21 cellular contexts compared by ENCODE assay signal in the genomic region with DNA sequence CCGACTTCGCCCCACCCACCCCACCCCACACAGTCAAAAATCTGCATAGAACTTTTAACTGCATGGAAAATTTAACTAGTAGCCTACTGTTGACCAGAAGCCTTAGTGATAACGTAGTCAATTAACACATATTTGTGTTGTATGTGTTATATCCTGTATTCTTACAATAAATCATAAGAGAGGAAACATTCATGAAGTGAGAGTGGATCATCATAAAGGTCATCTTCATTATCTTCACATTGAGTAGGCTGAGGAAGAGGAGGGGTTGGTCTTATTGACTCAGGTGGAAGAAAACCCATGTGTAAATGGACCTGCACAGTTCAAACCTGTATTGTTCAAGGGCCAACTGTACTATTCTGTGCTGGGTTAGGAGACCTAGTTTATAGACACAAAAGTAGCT. TPM values are rescaled to one million over a fixed set of nuclear protein-coding genes. Genes with fewer than 3 reads are reported as not detected.
DNase-seq lines count a peak whose midpoint lies in the region; ATAC-seq, FAIRE-seq and TF ChIP-seq lines count a peak whose summit lies in the region.
"Had no signal": no experiment of that assay in that cellular context is flagged by ENCODE, and none has a peak within 500 bp of the region (broad histone marks: within the 10 kb centered on the region; RNA-seq: fewer than 3 reads in every experiment).

No MANE protein-coding gene starts in this region.

- peaks cover 94% of the 10 kb centered on the region for H3K36me3 ChIP-seq in CD4-positive, CD25-positive, alpha-beta regulatory T cell (ENCODE audit: control insufficient read depth, insufficient read depth, low read length)

- ATAC-seq in activated CD8-positive, alpha-beta T cell treated with anti-CD3 and anti-CD28 coated beads for 36 hours = peak; percentile 73
- no peak for ATAC-seq in activated CD8-positive, alpha-beta T cell treated with anti-CD3 and anti-CD28 coated beads, Interleukin-2, amount 10 ng/mL, durations not matched to agents 7 days and 5 days
- ATAC-seq in CD4-positive, CD25-positive, alpha-beta regulatory T cell (ENCODE audit: low read depth in 2 of 2) = no peak
- ATAC-seq in effector memory CD8-positive, alpha-beta T cell (replicated peaks) = no peak

- H3K36me3 Mint-ChIP-seq in activated CD8-positive, alpha-beta T cell treated with anti-CD3 and anti-CD28 coated beads for 36 hours (ENCODE audit: low read depth) = peaks cover 63% of the 10 kb centered on the region
- H3K36me3 Mint-ChIP-seq in activated CD8-positive, alpha-beta T cell treated with anti-CD3 and anti-CD28 coated beads, Interleukin-2, amount 10 ng/mL, durations not matched to agents 7 days and 5 days (ENCODE audit: low read depth) = peaks cover 77% of the 10 kb centered on the region
- H3K36me3 Mint-ChIP-seq in CD4-positive, CD25-positive, alpha-beta regulatory T cell = peaks cover 62% of the 10 kb centered on the region
- H3K36me3 Mint-ChIP-seq in effector memory CD8-positive, alpha-beta T cell (ENCODE audit: insufficient read depth) = peaks cover 82% of the 10 kb centered on the region

- H3K9me3 Mint-ChIP-seq in activated CD8-positive, alpha-beta T cell treated with anti-CD3 and anti-CD28 coated beads for 36 hours = no peaks in the 10 kb centered on the region
- H3K9me3 Mint-ChIP-seq in activated CD8-positive, alpha-beta T cell treated with anti-CD3 and anti-CD28 coated beads, Interleukin-2, amount 10 ng/mL, durations not matched to agents 7 days and 5 days (ENCODE audit: insufficient read depth) = no peaks in the 10 kb centered on the region
- H3K9me3 Mint-ChIP-seq in CD4-positive, CD25-positive, alpha-beta regulatory T cell = no peaks in the 10 kb centered on the region
- no peaks in the 10 kb centered on the region for H3K9me3 Mint-ChIP-seq in effector memory CD8-positive, alpha-beta T cell

- no peak for DNase-seq in activated CD8-positive, alpha-beta T cell treated with anti-CD3 and anti-CD28 coated beads for 36 hours
- DNase-seq in activated CD8-positive, alpha-beta T cell treated with anti-CD3 and anti-CD28 coated beads, Interleukin-2, amount 10 ng/mL, durations not matched to agents 7 days and 5 days = no peak
- DNase-seq in CD4-positive, CD25-positive, alpha-beta regulatory T cell = no peak
- no peak for DNase-seq in H54 (ENCODE audit: insufficient read length, low spot score)
- no peak for DNase-seq in effector memory CD8-positive, alpha-beta T cell
- DNase-seq in NCI-H446 (lab: John Stamatoyannopoulos, UW) = no peak
- DNase-seq in anterior cingulate cortex (lab: John Stamatoyannopoulos, UW) = no peak
- no peak for DNase-seq in head of caudate nucleus
- DNase-seq: GOT3, Kasumi-1, MG63, NCI-H1048, NCI-H1436, NCI-H1930, NCI-H226, NCI-H526, PC-9 had no signal

- H3K4me3 ChIP-seq in CD4-positive, CD25-positive, alpha-beta regulatory T cell (ENCODE audit: low read depth, low read length) = no peak overlapping the region
- H3K4me3 ChIP-seq: BLaER1, MG63, PC-9 had no signal

- no peak overlapping the region for H3K4me3 Mint-ChIP-seq in activated CD8-positive, alpha-beta T cell treated with anti-CD3 and anti-CD28 coated beads for 36 hours
- H3K4me3 Mint-ChIP-seq in activated CD8-positive, alpha-beta T cell treated with anti-CD3 and anti-CD28 coated beads, Interleukin-2, amount 10 ng/mL, durations not matched to agents 7 days and 5 days = no peak overlapping the region
- no peak overlapping the region for H3K4me3 Mint-ChIP-seq in CD4-positive, CD25-positive, alpha-beta regulatory T cell
- H3K4me3 Mint-ChIP-seq in effector memory CD8-positive, alpha-beta T cell = no peak overlapping the region

- no peaks in the 10 kb centered on the region for H3K4me1 ChIP-seq in CD4-positive, CD25-positive, alpha-beta regulatory T cell (ENCODE audit: control insufficient read depth, insufficient read depth, low read length, poor library complexity, severe bottlenecking)

- no peak for TF ChIP-seq POLR2A in H54 (IDR thresholded peaks at IDR 0.05; ENCODE audit: low read depth, low read length)

- H3K4me1 Mint-ChIP-seq in activated CD8-positive, alpha-beta T cell treated with anti-CD3 and anti-CD28 coated beads for 36 hours (ENCODE audit: low read depth) = peaks cover 44% of the 10 kb centered on the region
- H3K4me1 Mint-ChIP-seq in activated CD8-positive, alpha-beta T cell treated with anti-CD3 and anti-CD28 coated beads, Interleukin-2, amount 10 ng/mL, durations not matched to agents 7 days and 5 days (ENCODE audit: low read depth) = peaks cover 16% of the 10 kb centered on the region
- H3K4me1 Mint-ChIP-seq in CD4-positive, CD25-positive, alpha-beta regulatory T cell = peaks cover 8 to 33% (median 27%) of the 10 kb centered on the region in 4 donors
- H3K4me1 Mint-ChIP-seq in effector memory CD8-positive, alpha-beta T cell (ENCODE audit: low read depth in 2 of 2) = peaks cover 8 to 9% of the 10 kb centered on the region in 2 donors

- FAIRE-seq in H54 (lab: Jason Lieb, UNC) = peak; percentile 74
- FAIRE-seq: A204.1, D721Med had no signal

- H3K27me3 Mint-ChIP-seq in activated CD8-positive, alpha-beta T cell treated with anti-CD3 and anti-CD28 coated beads for 36 hours = no peaks in the 10 kb centered on the region
- H3K27me3 Mint-ChIP-seq in activated CD8-positive, alpha-beta T cell treated with anti-CD3 and anti-CD28 coated beads, Interleukin-2, amount 10 ng/mL, durations not matched to agents 7 days and 5 days (ENCODE audit: low read depth) = no peaks in the 10 kb centered on the region
- H3K27me3 Mint-ChIP-seq in CD4-positive, CD25-positive, alpha-beta regulatory T cell = no peaks in the 10 kb centered on the region
- no peaks in the 10 kb centered on the region for H3K27me3 Mint-ChIP-seq in effector memory CD8-positive, alpha-beta T cell

- CTCF ChIA-PET in activated CD8-positive, alpha-beta T cell treated with anti-CD3 and anti-CD28 coated beads for 36 hours (lab: Charles Lee) = interaction anchor here (1.0 to 1.9 kb wide), 2 partner anchors 20 to 27 kb away, joined by 3 to 5 read pairs; no protein-coding TSS in a partner anchor
- CTCF ChIA-PET in activated CD8-positive, alpha-beta T cell treated with anti-CD3 and anti-CD28 coated beads, Interleukin-2, amount 10 ng/mL, durations not matched to agents 7 days and 5 days (lab: Charles Lee) = no interaction called here

- H3K27me3 ChIP-seq in CD4-positive, CD25-positive, alpha-beta regulatory T cell (ENCODE audit: control insufficient read depth, insufficient read depth, low read length) = no peaks in the 10 kb centered on the region
- H3K27me3 ChIP-seq: BLaER1, MG63 had no signal

- H3K9me3 ChIP-seq in CD4-positive, CD25-positive, alpha-beta regulatory T cell (ENCODE audit: control insufficient read depth in 2 of 2, low read length in 2 of 2) = no peaks in the 10 kb centered on the region
- H3K9me3 ChIP-seq: BLaER1, MG63 had no signal

- TF ChIP-seq CTCF in activated CD8-positive, alpha-beta T cell treated with anti-CD3 and anti-CD28 coated beads for 36 hours (IDR thresholded peaks at IDR 0.05) = no peak

- peak overlapping the region; percentile 73 for H3K27ac Mint-ChIP-seq in activated CD8-positive, alpha-beta T cell treated with anti-CD3 and anti-CD28 coated beads for 36 hours
- H3K27ac Mint-ChIP-seq in activated CD8-positive, alpha-beta T cell treated with anti-CD3 and anti-CD28 coated beads, Interleukin-2, amount 10 ng/mL, durations not matched to agents 7 days and 5 days = no peak overlapping the region
- peak overlapping the region; percentile 1 to 27 (median 14) for H3K27ac Mint-ChIP-seq in CD4-positive, CD25-positive, alpha-beta regulatory T cell
- H3K27ac Mint-ChIP-seq in effector memory CD8-positive, alpha-beta T cell = peak overlapping the region; percentile 3 to 4

- H3K27ac ChIP-seq in CD4-positive, CD25-positive, alpha-beta regulatory T cell (ENCODE audit: insufficient read depth, low read length, poor library complexity, severe bottlenecking) = no peak overlapping the region
- H3K27ac ChIP-seq: BLaER1, PC-9, RWPE1 had no signal

- POLR2A ChIA-PET in activated CD8-positive, alpha-beta T cell treated with anti-CD3 and anti-CD28 coated beads for 36 hours (lab: Charles Lee) = interaction anchor here (1.3 kb wide), 1 partner anchor 19 kb away, joined by 3 read pairs; no protein-coding TSS in a partner anchor
- POLR2A ChIA-PET in activated CD8-positive, alpha-beta T cell treated with anti-CD3 and anti-CD28 coated beads, Interleukin-2, amount 10 ng/mL, durations not matched to agents 7 days and 5 days (lab: Charles Lee) = no interaction called here

- intact Hi-C loops in activated CD8-positive, alpha-beta T cell treated with anti-CD3 and anti-CD28 coated beads for 36 hours (cut with micrococcal nuclease) = no loop called here
- intact Hi-C loops in head of caudate nucleus (cut with DNase I) = no loop called here

RNA-seq across cellular contexts. Expression of gene XPA, which starts 31.4 kb away (rescaled TPM):
- total RNA-seq in activated CD8-positive, alpha-beta T cell treated with anti-CD3 and anti-CD28 coated beads for 36 hours = 10 to 100 TPM in 1 of 2 experiments, 1 to 10 TPM in 1; 9.8 to 10.9 TPM
- 10 to 100 TPM; 10.2 TPM for total RNA-seq in activated CD8-positive, alpha-beta T cell treated with anti-CD3 and anti-CD28 coated beads, Interleukin-2, amount 10 ng/mL, durations not matched to agents 7 days and 5 days
- 22.2 TPM for total RNA-seq in CD4-positive, CD25-positive, alpha-beta regulatory T cell
- polyA plus RNA-seq in CD4-positive, CD25-positive, alpha-beta regulatory T cell = 10 to 100 TPM; 21.8 to 28.9 (median 25.8) TPM

RNA-seq across cellular contexts. Expression of gene NCBP1, which starts 32.1 kb away (rescaled TPM):
- total RNA-seq in activated CD8-positive, alpha-beta T cell treated with anti-CD3 and anti-CD28 coated beads for 36 hours = 10 to 100 TPM; 37.6 to 41.7 TPM
- 10 to 100 TPM; 45.1 to 45.9 TPM for total RNA-seq in activated CD8-positive, alpha-beta T cell treated with anti-CD3 and anti-CD28 coated beads, Interleukin-2, amount 10 ng/mL, durations not matched to agents 7 days and 5 days
- total RNA-seq in CD4-positive, CD25-positive, alpha-beta regulatory T cell = 47.4 TPM
- polyA plus RNA-seq in CD4-positive, CD25-positive, alpha-beta regulatory T cell = 10 to 100 TPM; 18.0 to 30.1 (median 21.5) TPM

RNA-seq across cellular contexts. Expression of gene TSTD2, which starts 32.6 kb away (rescaled TPM):
- 10 to 100 TPM; 15.2 to 15.3 TPM for total RNA-seq in activated CD8-positive, alpha-beta T cell treated with anti-CD3 and anti-CD28 coated beads for 36 hours
- 10 to 100 TPM; 13.0 to 15.6 TPM for total RNA-seq in activated CD8-positive, alpha-beta T cell treated with anti-CD3 and anti-CD28 coated beads, Interleukin-2, amount 10 ng/mL, durations not matched to agents 7 days and 5 days
- 21.5 TPM for total RNA-seq in CD4-positive, CD25-positive, alpha-beta regulatory T cell
- 10 to 100 TPM in 1 of 4 donors, 1 to 10 TPM in 3; 5.5 to 13.3 (median 9.1) TPM for polyA plus RNA-seq in CD4-positive, CD25-positive, alpha-beta regulatory T cell
